In the genomic region with DNA sequence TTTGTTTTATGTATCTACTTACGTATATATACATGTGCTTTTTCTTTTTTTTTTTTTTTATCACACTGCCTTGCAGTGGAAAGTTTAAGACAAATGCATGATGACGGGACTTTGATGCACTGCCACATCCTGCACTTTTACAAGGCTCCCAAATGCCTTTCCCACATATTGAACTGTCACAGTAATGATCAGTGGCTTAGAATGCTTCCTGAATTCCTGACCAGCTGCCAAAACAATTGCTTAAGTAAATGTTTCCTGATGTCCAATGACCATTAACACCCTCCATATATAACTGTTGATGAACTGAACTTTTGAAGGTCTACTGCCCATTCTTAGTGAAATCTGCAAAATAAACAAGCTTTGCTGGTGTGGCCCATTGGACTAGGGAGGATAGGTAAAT, we compare ENCODE assay signal across 15 cellular contexts.
DNase-seq lines count a peak whose midpoint lies in the region; ATAC-seq, FAIRE-seq and TF ChIP-seq lines count a peak whose summit lies in the region.
"Had no signal": no experiment of that assay in that cellular context is flagged by ENCODE, and none has a peak within 500 bp of the region (broad histone marks: within the 10 kb centered on the region; RNA-seq: fewer than 3 reads in every experiment).

No MANE protein-coding gene starts in this region.

- FAIRE-seq in kidney (lab: Jason Lieb, UNC) = no peak

- H3K27ac Mint-ChIP-seq in type B pancreatic cell = no peak overlapping the region

- H3K9ac ChIP-seq in kidney (ENCODE audit: low read length in 2 of 2) = no peak overlapping the region

- H3K4me3 Mint-ChIP-seq in type B pancreatic cell = peak overlapping the region; percentile 10

- H3K9me3 Mint-ChIP-seq in type B pancreatic cell = no peaks in the 10 kb centered on the region

- no peaks in the 10 kb centered on the region for H3K4me1 ChIP-seq in kidney (ENCODE audit: control insufficient read depth in 1 of 2, insufficient read depth in 1 of 2, low read depth in 1 of 2, low read length in 2 of 2)

- intact Hi-C loops in kidney (cut with DNase I) = no loop called here

- no peaks in the 10 kb centered on the region for H3K9me3 ChIP-seq in kidney (ENCODE audit: control insufficient read depth in 1 of 2, low read length in 2 of 2)
- H3K9me3 ChIP-seq: stomach had no signal

- DNase-seq in HCEC 1CT (peak; percentile 56), SW 1271 (lab: John Stamatoyannopoulos, UW) (peak; percentile 8 to 42), left lobe of liver (ENCODE audit: low spot score) (no peak), type B pancreatic cell (ENCODE audit: extremely low spot score, unreplicated experiment) (no peak), NCI-H524 (lab: John Stamatoyannopoulos, UW) (no peak), kidney (no peak), 8988T (no peak)
- DNase-seq: brain microvascular endothelial cell, KG1, NCI-H146, NCI-H510A, right cardiac atrium, stomach, T1000 had no signal

- no peak overlapping the region for H3K27ac ChIP-seq in kidney (ENCODE audit: low read depth in 2 of 2, low read length in 2 of 2)
- H3K27ac ChIP-seq: brain microvascular endothelial cell, RWPE1, stomach had no signal

- peak; percentile 20 for ATAC-seq in left lobe of liver
- ATAC-seq: right cardiac atrium had no signal

- H3K4me1 Mint-ChIP-seq in type B pancreatic cell (ENCODE audit: unreplicated experiment) = peaks cover 10% of the 10 kb centered on the region

- H3K36me3 Mint-ChIP-seq in type B pancreatic cell = peaks cover 11% of the 10 kb centered on the region

- no peak for TF ChIP-seq CTCF in type B pancreatic cell (conservative IDR thresholded peaks at IDR 0.05)
- no peak for TF ChIP-seq CTCF in kidney (IDR thresholded peaks at IDR 0.05; ENCODE audit: borderline replicate concordance, extremely low read depth, insufficient read depth)

- peaks cover 7% of the 10 kb centered on the region for H3K27me3 Mint-ChIP-seq in type B pancreatic cell

- H3K4me3 ChIP-seq in kidney (ENCODE audit: low read length in 2 of 2) = no peak overlapping the region
- H3K4me3 ChIP-seq: stomach had no signal

- no peaks in the 10 kb centered on the region for H3K36me3 ChIP-seq in kidney (ENCODE audit: control insufficient read depth in 1 of 2, insufficient read depth in 2 of 2, low read length in 2 of 2)
- H3K36me3 ChIP-seq: brain microvascular endothelial cell, stomach had no signal

Comparison
In these comparisons a context has a peak if more than half of its experiments do, and no peak if none do; other contexts are left out.
1. DNase-seq: peak in HCEC 1CT (single experiment) and SW 1271 (2 of 2); none in left lobe of liver (single experiment), type B pancreatic cell (single experiment), NCI-H524 (0 of 2), kidney (single experiment) and 8988T (single experiment).